Comparison of ENCODE assay signal across 11 cellular contexts in the genomic region with DNA sequence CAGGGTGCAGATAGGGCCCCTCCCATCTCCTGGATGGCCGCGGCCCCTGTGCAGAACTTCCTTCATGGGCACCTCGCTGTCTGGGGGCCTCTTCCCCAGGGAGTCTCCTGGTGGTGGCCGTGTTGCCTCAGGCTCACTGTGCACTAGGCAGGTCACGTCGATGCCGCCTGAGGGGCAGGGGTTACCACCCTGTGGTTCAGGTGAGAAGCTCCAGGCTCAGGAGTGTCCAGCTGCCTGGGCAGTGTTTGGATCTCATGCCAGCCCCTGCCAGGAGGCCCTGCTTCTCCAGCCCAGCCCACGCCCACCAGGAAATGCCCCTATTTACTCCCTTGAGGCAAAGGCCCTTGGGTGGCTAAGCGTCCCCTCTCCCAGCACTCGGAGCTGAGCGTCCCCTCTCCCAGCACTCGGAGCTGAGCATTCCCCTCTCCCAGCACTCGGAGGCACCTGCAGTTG. TPM values are rescaled to one million over a fixed set of nuclear protein-coding genes. Genes with fewer than 3 reads are reported as not detected.
A peak's percentile ranks its signal among the peaks of the same experiment; 100 is the strongest.
DNase-seq lines count a peak whose midpoint lies in the region; ATAC-seq, FAIRE-seq and TF ChIP-seq lines count a peak whose summit lies in the region.
"Had no signal": no experiment of that assay in that cellular context is flagged by ENCODE, and none has a peak within 500 bp of the region (broad histone marks: within the 10 kb centered on the region; RNA-seq: fewer than 3 reads in every experiment).

No MANE protein-coding gene starts in this region.

- peaks cover 36% of the 10 kb centered on the region for H3K79me2 ChIP-seq in GM12878 (ENCODE audit: control insufficient read depth, insufficient read depth, low read length)

- 54% methylated on average over 13 of the region's 13 CpGs for WGBS in GM12878 (ENCODE audit: insufficient coverage, insufficient replicate concordance, low lambda C conversion rate, missing lambda C conversion rate)

- peak overlapping the region; percentile 88 to 96 for H3K4me3 Mint-ChIP-seq in CD14-positive monocyte
- H3K4me3 Mint-ChIP-seq in naive thymus-derived CD4-positive, alpha-beta T cell, result peak overlapping the region; percentile 88 to 100 (median 96)

- DNase-seq in CD14-positive monocyte (ENCODE audit: low spot score) (no peak), GM12878 (ENCODE audit: low read depth, low spot score) (no peak), foreskin melanocyte (no peak), OCI-M1 (lab: John Stamatoyannopoulos, UW) (no peak)
- no peak for DNase-seq in naive thymus-derived CD4-positive, alpha-beta T cell
- DNase-seq in effector CD8-positive, alpha-beta T cell (lab: John Stamatoyannopoulos, UW), result no peak
- DNase-seq: brain microvascular endothelial cell, NCI-H1092, NCI-H82 had no signal

- H3K36me3 ChIP-seq in ES-I3 (ENCODE audit: insufficient read depth, low read length) (no peaks in the 10 kb centered on the region), GM12878 (ENCODE audit: control insufficient read depth in 2 of 2, insufficient read depth in 2 of 2, low read length in 1 of 2) (peaks cover 0 to 7% of the 10 kb centered on the region in 2 experiments; a peak in 3 of 4 replicates)
- peaks cover 0 to 32% (median 4%) of the 10 kb centered on the region in 3 experiments for H3K36me3 ChIP-seq in naive thymus-derived CD4-positive, alpha-beta T cell (ENCODE audit: control insufficient read depth in 2 of 3, insufficient read depth in 3 of 3, low read length in 3 of 3)
- H3K36me3 ChIP-seq: brain microvascular endothelial cell had no signal

- no peak for TF ChIP-seq RAD21 in GM12878 (IDR thresholded peaks at IDR 0.05; ENCODE audit: insufficient read depth, low read depth, low read length)

- H4K20me1 ChIP-seq in GM12878 (ENCODE audit: control insufficient read depth, insufficient read depth), result no peaks in the 10 kb centered on the region

- RAD21 ChIA-PET in GM12878 (lab: Charles Lee; ENCODE audit: unreplicated experiment), result interaction anchor here (1.2 to 1.5 kb wide), 2 partner anchors 11 to 13 kb away, joined by 4 to 15 read pairs; no protein-coding TSS in a partner anchor

- H3K36me3 Mint-ChIP-seq in CD14-positive monocyte, result peaks cover 28 to 44% of the 10 kb centered on the region in 2 donors
- H3K36me3 Mint-ChIP-seq in naive thymus-derived CD4-positive, alpha-beta T cell, result peaks cover 4 to 51% (median 17%) of the 10 kb centered on the region in 5 donors

- peak overlapping the region; percentile 94; the same call in 1 of the 2 replicates for H3K4me2 ChIP-seq in GM12878 (ENCODE audit: control insufficient read depth, insufficient read depth)

- H3K9ac ChIP-seq in ES-I3 (ENCODE audit: low read depth, low read length) (peak overlapping the region; percentile 34; the same call in 1 of the 2 replicates), GM12878 (ENCODE audit: control insufficient read depth, insufficient read depth, low read length) (no peak overlapping the region)

- TF ChIP-seq EP300 in GM12878 (IDR thresholded peaks at IDR 0.05; ENCODE audit: borderline replicate concordance in 1 of 2, control insufficient read depth in 1 of 2, low read depth in 2 of 2, low read length in 2 of 2), result no peak

- no peak for ATAC-seq in GM12878
- ATAC-seq in naive thymus-derived CD4-positive, alpha-beta T cell, result no peak

- CTCF ChIA-PET in GM12878 (lab: Yijun Ruan, JAX), result interaction anchor here (1.0 to 2.7 kb wide), 7 partner anchors 9 to 221 kb away, joined by 3 to 21 read pairs (median 4); no protein-coding TSS in a partner anchor
- CTCF ChIA-PET in naive thymus-derived CD4-positive, alpha-beta T cell (lab: Charles Lee), result interaction anchor here (1.2 to 4.1 kb wide), 7 partner anchors 9 to 119 kb away, joined by 3 to 19 read pairs (median 6); partner anchors contain the start of gene UBE2G2

- SMC1A ChIA-PET in GM12878 (lab: Charles Lee; ENCODE audit: uncharacterized antibody, unreplicated experiment), result interaction anchor here (0.6 to 4.1 kb wide), 5 partner anchors 10 to 26 kb away, joined by 3 to 15 read pairs (median 4); no protein-coding TSS in a partner anchor

- TF ChIP-seq POLR2A in GM12878 (IDR thresholded peaks at IDR 0.05; ENCODE audit: low read depth, low read length), result no peak

- POLR2A ChIA-PET in GM12878 (lab: Charles Lee), result interaction anchor here (0.9 to 3.4 kb wide), 2 partner anchors 9 to 12 kb away, joined by 6 to 33 read pairs; no protein-coding TSS in a partner anchor
- POLR2A ChIA-PET in naive thymus-derived CD4-positive, alpha-beta T cell (lab: Charles Lee), result interaction anchor here (0.9 to 17.4 kb wide), 9 partner anchors 7 to 67 kb away, joined by 3 to 569 read pairs (median 9); partner anchors contain the start of gene PTTG1IP

- FAIRE-seq in GM12878 (lab: Jason Lieb, UNC), result no peak
- FAIRE-seq: GM18507 had no signal

- peaks cover 0 to 2% (median 0%) of the 10 kb centered on the region in 3 donors for H3K27me3 Mint-ChIP-seq in CD14-positive monocyte (ENCODE audit: low read depth in 3 of 3)
- H3K27me3 Mint-ChIP-seq in naive thymus-derived CD4-positive, alpha-beta T cell, result no peaks in the 10 kb centered on the region

- H3K4me1 ChIP-seq in ES-I3 (ENCODE audit: insufficient read depth, low read length), result peaks cover 14% of the 10 kb centered on the region; the same call in 1 of the 2 replicates
- peaks cover 20% of the 10 kb centered on the region for H3K4me1 ChIP-seq in GM12878 (ENCODE audit: control insufficient read depth, insufficient read depth, low read length)
- peaks cover 49 to 62% of the 10 kb centered on the region in 2 donors for H3K4me1 ChIP-seq in naive thymus-derived CD4-positive, alpha-beta T cell (ENCODE audit: control insufficient read depth in 2 of 2, insufficient read depth in 2 of 2, low read length in 2 of 2)

- peak overlapping the region; percentile 41 to 85 (median 72) for H3K27ac Mint-ChIP-seq in CD14-positive monocyte
- H3K27ac Mint-ChIP-seq in naive thymus-derived CD4-positive, alpha-beta T cell, result peak overlapping the region; percentile 64 to 98 (median 90)

- TF ChIP-seq CTCF in CD14-positive monocyte (IDR thresholded peaks at IDR 0.05) (no peak), GM12878 (IDR thresholded peaks at IDR 0.05 in 2 of 3, conservative IDR thresholded peaks at IDR 0.05 in 1 of 3; ENCODE audit: control insufficient read depth in 2 of 3, extremely low read depth in 1 of 3, insufficient read depth in 1 of 3, low read depth in 3 of 3, low read length in 3 of 3) (no peak)

- H3K4me1 Mint-ChIP-seq in CD14-positive monocyte, result peaks cover 80% of the 10 kb centered on the region
- peaks cover 57 to 86% (median 74%) of the 10 kb centered on the region in 7 donors for H3K4me1 Mint-ChIP-seq in naive thymus-derived CD4-positive, alpha-beta T cell

- no peak overlapping the region for H3K27ac ChIP-seq in GM12878 (ENCODE audit: control insufficient read depth, insufficient read depth)
- peak overlapping the region; percentile 72 for H3K27ac ChIP-seq in naive thymus-derived CD4-positive, alpha-beta T cell (ENCODE audit: low read depth, low read length)
- H3K27ac ChIP-seq: brain microvascular endothelial cell had no signal

- H3K9me3 Mint-ChIP-seq in CD14-positive monocyte, result peaks cover 0 to 2% (median 0%) of the 10 kb centered on the region in 7 donors
- H3K9me3 Mint-ChIP-seq in naive thymus-derived CD4-positive, alpha-beta T cell, result peaks cover 0 to 1% (median 0%) of the 10 kb centered on the region in 11 donors

- H2AFZ ChIP-seq in GM12878 (ENCODE audit: control insufficient read depth, low read depth, low read length), result no peak overlapping the region

- intact Hi-C loops in CD14-positive monocyte (cut with micrococcal nuclease), result loop anchor here in 1 of 2 donors (5.0 kb wide), 1 partner anchor 116 kb away; the partner anchor contains the start of gene UBE2G2
- intact Hi-C loops in GM12878 (cut with micrococcal nuclease; ENCODE audit: unreplicated experiment), result no loop called here
- intact Hi-C loops in naive thymus-derived CD4-positive, alpha-beta T cell (cut with micrococcal nuclease), result no loop called here

- H3K4me3 ChIP-seq in GM12878, result peak overlapping the region; percentile 35; the same call in 1 of the 2 replicates
- peak overlapping the region; percentile 88 for H3K4me3 ChIP-seq in naive thymus-derived CD4-positive, alpha-beta T cell (ENCODE audit: low read length)

- H3K9me3 ChIP-seq in ES-I3 (ENCODE audit: control insufficient read depth, insufficient read depth, low read length) (no peaks in the 10 kb centered on the region), GM12878 (replicated peaks; ENCODE audit: control insufficient read depth, insufficient read depth, low read length) (no peaks in the 10 kb centered on the region)
- no peaks in the 10 kb centered on the region for H3K9me3 ChIP-seq in naive thymus-derived CD4-positive, alpha-beta T cell (ENCODE audit: control insufficient read depth in 2 of 3, low read length in 3 of 3)

- BruUV-seq in GM12878 (replicated peaks; lab: Mats Ljungman, UMichigan), result no TSS peak

- H3K27me3 ChIP-seq in GM12878 (replicated peaks in 1 of 2; ENCODE audit: control insufficient read depth in 2 of 2, insufficient read depth in 2 of 2, low read length in 1 of 2), result no peaks in the 10 kb centered on the region
- no peaks in the 10 kb centered on the region for H3K27me3 ChIP-seq in naive thymus-derived CD4-positive, alpha-beta T cell (ENCODE audit: control insufficient read depth in 2 of 2, insufficient read depth in 2 of 2, low read length in 2 of 2)

- in situ Hi-C loops in GM12878 (cut with MboI), result no loop called here

RNA-seq across cellular contexts. Expression of gene ITGB2, which starts 2.1 kb away (rescaled TPM):
- 1,000 to 10,000 TPM; 1,470 to 1,628 TPM for polyA plus RNA-seq in CD14-positive monocyte
- 316 and 431 TPM in 2 replicates for total RNA-seq in GM12878 (2013; cell fraction: nucleolus; rRNA removed)
- 85.3 and 101 TPM in 2 replicates for total RNA-seq in GM12878 (2014; rRNA removed)
- 25.2 and 31.3 TPM in 2 replicates for total RNA-seq in GM12878 (2014; rRNA removed; fragmentation: Illumina TruSeq; extraction: Trizol)
- total RNA-seq in GM12878 (2021), result 162 and 172 TPM in 2 replicates
- 46.7 TPM for polyA plus RNA-seq in GM12878 (2011; ENCODE audit: low read depth)
- 31.3 and 57.2 TPM in 2 replicates for polyA plus RNA-seq in GM12878 (2011; rRNA removed)
- polyA plus RNA-seq in GM12878 (2011; cell fraction: cytosol; rRNA removed), result 131 and 135 TPM in 2 replicates
- polyA plus RNA-seq in GM12878 (2011; cell fraction: nucleus; rRNA removed), result 271 and 308 TPM in 2 replicates
- 78.4 and 88.1 TPM in 2 replicates for polyA plus RNA-seq in GM12878 (2012)
- polyA plus RNA-seq in GM12878 (2014; fragmentation: Illumina TruSeq; extraction: Trizol), result 17.2 and 38.7 TPM in 2 replicates
- 10 to 100 TPM in 1 of 2 experiments, 1 to 10 TPM in 1; 8.0 to 19.8 TPM for polyA plus RNA-seq in GM12878 (2014; fragmentation: Nextera tagmentation; extraction: Ambion mirVana)
- polyA plus RNA-seq in GM12878 (2014; rRNA removed), result 60.6 and 67.5 TPM in 2 replicates
- polyA plus RNA-seq in GM12878 (2016; fragmentation: Nextera tagmentation; extraction: Ambion mirVana), result 100 to 1,000 TPM; 120 to 128 TPM
- polyA minus RNA-seq in GM12878 (2011; rRNA and poly(A)+ RNA removed), result 34.5 and 84.6 TPM in 2 replicates
- 49.2 and 68.0 TPM in 2 replicates for polyA minus RNA-seq in GM12878 (2011; cell fraction: cytosol; rRNA and poly(A)+ RNA removed)
- 58.9 and 82.0 TPM in 2 replicates for polyA minus RNA-seq in GM12878 (2011; cell fraction: nucleus; rRNA and poly(A)+ RNA removed)
- total RNA-seq in naive thymus-derived CD4-positive, alpha-beta T cell, result 100 to 1,000 TPM; 280 to 877 (median 371) TPM
- polyA plus RNA-seq in naive thymus-derived CD4-positive, alpha-beta T cell, result 100 to 1,000 TPM; 459 to 768 TPM

RNA-seq across cellular contexts. Expression of gene SLX9, which starts 21.2 kb away (rescaled TPM):
- 1 to 10 TPM; 7.5 to 9.0 TPM for polyA plus RNA-seq in CD14-positive monocyte
- 6.2 and 8.6 TPM in 2 replicates for total RNA-seq in GM12878 (2013; cell fraction: nucleolus; rRNA removed)
- 39.4 and 40.2 TPM in 2 replicates for total RNA-seq in GM12878 (2014; rRNA removed)
- 17.0 and 18.0 TPM in 2 replicates for total RNA-seq in GM12878 (2014; rRNA removed; fragmentation: Illumina TruSeq; extraction: Trizol)
- total RNA-seq in GM12878 (2021), result 81.3 and 83.2 TPM in 2 replicates
- 6.3 TPM for polyA plus RNA-seq in GM12878 (2011; ENCODE audit: low read depth)
- 14.8 and 27.7 TPM in 2 replicates for polyA plus RNA-seq in GM12878 (2011; rRNA removed)
- 32.2 and 59.0 TPM in 2 replicates for polyA plus RNA-seq in GM12878 (2011; cell fraction: cytosol; rRNA removed)
- polyA plus RNA-seq in GM12878 (2011; cell fraction: nucleus; rRNA removed), result 33.4 and 49.2 TPM in 2 replicates
- polyA plus RNA-seq in GM12878 (2012), result 22.6 and 22.7 TPM in 2 replicates
- 1.7 and 5.9 TPM in 2 replicates for polyA plus RNA-seq in GM12878 (2014; fragmentation: Illumina TruSeq; extraction: Trizol)
- 1 to 10 TPM in 1 of 2 experiments, under 1 TPM in 1; 0.69 to 5.5 TPM for polyA plus RNA-seq in GM12878 (2014; fragmentation: Nextera tagmentation; extraction: Ambion mirVana)
- polyA plus RNA-seq in GM12878 (2014; rRNA removed), result 53.6 and 62.2 TPM in 2 replicates
- polyA plus RNA-seq in GM12878 (2016; fragmentation: Nextera tagmentation; extraction: Ambion mirVana), result 10 to 100 TPM; 69.2 to 75.5 TPM
- polyA minus RNA-seq in GM12878 (2011; rRNA and poly(A)+ RNA removed), result 10.2 and 16.9 TPM in 2 replicates
- polyA minus RNA-seq in GM12878 (2011; cell fraction: cytosol; rRNA and poly(A)+ RNA removed), result 12.4 and 18.7 TPM in 2 replicates
- 2.8 and 6.0 TPM in 2 replicates for polyA minus RNA-seq in GM12878 (2011; cell fraction: nucleus; rRNA and poly(A)+ RNA removed)
- total RNA-seq in naive thymus-derived CD4-positive, alpha-beta T cell, result 10 to 100 TPM; 17.8 to 46.4 (median 20.6) TPM
- polyA plus RNA-seq in naive thymus-derived CD4-positive, alpha-beta T cell, result 10 to 100 TPM; 13.2 to 14.9 TPM

RNA-seq across cellular contexts. Expression of gene PTTG1IP, which starts 45.1 kb away (rescaled TPM):
- polyA plus RNA-seq in CD14-positive monocyte, result 100 to 1,000 TPM; 206 to 238 TPM
- 40.3 and 40.4 TPM in 2 replicates for total RNA-seq in GM12878 (2013; cell fraction: nucleolus; rRNA removed)
- 46.9 and 48.0 TPM in 2 replicates for total RNA-seq in GM12878 (2014; rRNA removed)
- total RNA-seq in GM12878 (2014; rRNA removed; fragmentation: Illumina TruSeq; extraction: Trizol), result 30.2 and 33.4 TPM in 2 replicates
- total RNA-seq in GM12878 (2021), result 45.5 and 46.7 TPM in 2 replicates
- polyA plus RNA-seq in GM12878 (2011; ENCODE audit: low read depth), result 19.6 TPM
- polyA plus RNA-seq in GM12878 (2011; rRNA removed), result 44.2 and 49.2 TPM in 2 replicates
- 39.6 and 41.6 TPM in 2 replicates for polyA plus RNA-seq in GM12878 (2011; cell fraction: cytosol; rRNA removed)
- 46.1 and 56.8 TPM in 2 replicates for polyA plus RNA-seq in GM12878 (2011; cell fraction: nucleus; rRNA removed)
- 28.3 and 33.6 TPM in 2 replicates for polyA plus RNA-seq in GM12878 (2012)
- 33.2 and 33.8 TPM in 2 replicates for polyA plus RNA-seq in GM12878 (2014; fragmentation: Illumina TruSeq; extraction: Trizol)
- 10 to 100 TPM in 1 of 2 experiments, 1 to 10 TPM in 1; 2.4 to 10.4 TPM for polyA plus RNA-seq in GM12878 (2014; fragmentation: Nextera tagmentation; extraction: Ambion mirVana)
- 39.3 and 43.4 TPM in 2 replicates for polyA plus RNA-seq in GM12878 (2014; rRNA removed)
- 10 to 100 TPM; 49.5 to 56.4 TPM for polyA plus RNA-seq in GM12878 (2016; fragmentation: Nextera tagmentation; extraction: Ambion mirVana)
- polyA minus RNA-seq in GM12878 (2011; rRNA and poly(A)+ RNA removed), result 19.2 and 29.2 TPM in 2 replicates
- polyA minus RNA-seq in GM12878 (2011; cell fraction: cytosol; rRNA and poly(A)+ RNA removed), result 16.7 and 22.1 TPM in 2 replicates
- 11.8 and 15.6 TPM in 2 replicates for polyA minus RNA-seq in GM12878 (2011; cell fraction: nucleus; rRNA and poly(A)+ RNA removed)
- total RNA-seq in naive thymus-derived CD4-positive, alpha-beta T cell, result 100 to 1,000 TPM in 2 of 5 experiments, 10 to 100 TPM in 3; 83.8 to 122 (median 95.6) TPM
- polyA plus RNA-seq in naive thymus-derived CD4-positive, alpha-beta T cell, result 10 to 100 TPM; 60.9 to 79.8 TPM
